Comparison of ENCODE assay signal across 1 cellular context in genomic region chr20:40676870-40677269, GRCh38.
TF ChIP-seq lines count a peak whose summit lies in the region.

No MANE protein-coding gene starts in this region.

TF ChIP-seq in A549, 52 proteins besides CTCF, POLR2A, EP300 and RAD21:
- TF ChIP-seq REST (IDR thresholded peaks at IDR 0.05): no peak
- TF ChIP-seq SMC3 (IDR thresholded peaks at IDR 0.05): no peak
- TF ChIP-seq RNF2 (IDR thresholded peaks at IDR 0.05; ENCODE audit: borderline replicate concordance, low read depth): no peak
- TF ChIP-seq MYC (IDR thresholded peaks at IDR 0.05; ENCODE audit: borderline replicate concordance, low read length): no peak
- TF ChIP-seq FOSL2 (IDR thresholded peaks at IDR 0.05): no peak
- TF ChIP-seq FOSL2 (CRISPR knock-in tag; IDR thresholded peaks at IDR 0.05): no peak
TF ChIP-seq in A549: peak in this region for 0.
